ENCODE assay signal across 12 cellular contexts in the genomic region with DNA sequence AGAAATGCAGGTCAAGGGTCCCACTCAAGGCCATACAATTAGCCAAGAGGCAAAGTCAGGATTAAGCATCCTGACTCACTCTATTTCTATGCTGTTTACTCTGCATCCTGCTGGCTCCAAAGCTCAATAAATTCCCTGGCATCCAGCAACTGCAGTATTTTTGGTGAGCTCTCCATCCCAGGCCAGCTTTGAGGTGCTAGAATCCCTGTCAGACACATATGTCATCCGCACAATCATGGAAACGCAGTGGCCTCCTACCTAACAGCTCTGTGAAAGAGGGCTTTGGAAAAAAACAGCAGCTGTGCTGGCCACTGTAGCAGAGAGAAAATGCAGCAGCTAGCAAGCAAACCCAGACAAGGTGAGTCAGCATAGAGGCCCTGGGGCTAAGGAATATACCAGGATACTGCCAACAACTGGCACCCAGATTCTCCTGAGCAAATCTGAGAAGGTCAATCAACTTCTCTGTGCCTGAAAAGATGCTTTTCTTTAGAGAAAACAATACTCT. TPM values are rescaled to one million over a fixed set of nuclear protein-coding genes. Genes with fewer than 3 reads are reported as not detected.
DNase-seq lines count a peak whose midpoint lies in the region; ATAC-seq, FAIRE-seq and TF ChIP-seq lines count a peak whose summit lies in the region.
"Had no signal": no experiment of that assay in that cellular context is flagged by ENCODE, and none has a peak within 500 bp of the region (broad histone marks: within the 10 kb centered on the region; RNA-seq: fewer than 3 reads in every experiment).

No MANE protein-coding gene starts in this region.

- H3K4ac ChIP-seq in trophoblast cell (ENCODE audit: low read depth, low read length) = no peak overlapping the region

- dilution Hi-C loops in endothelial cell of umbilical vein (cut with MboI; ENCODE audit: extremely low pct_ligation_motif_present, low sequenced_read_pairs) = no loop called here

- no peak for ATAC-seq in GM18861 (IDR thresholded peaks at IDR 0.05; ENCODE audit: unreplicated experiment)
- ATAC-seq: sciatic nerve had no signal

- H3K9ac ChIP-seq in GM23248 (no peak overlapping the region), endothelial cell of umbilical vein (replicated peaks; ENCODE audit: extremely low read depth, insufficient read depth, low read length) (no peak overlapping the region), trophoblast cell (ENCODE audit: low read length) (no peak overlapping the region)

- H3K4me3 Mint-ChIP-seq in CD4-positive, alpha-beta memory T cell = no peak overlapping the region
- H3K4me3 Mint-ChIP-seq: activated naive CD8-positive, alpha-beta T cell treated with anti-CD3 and anti-CD28 coated beads for 36 hours had no signal

- TF ChIP-seq CTCF in endothelial cell of umbilical vein (IDR thresholded peaks at IDR 0.05; ENCODE audit: extremely low read depth in 1 of 2, insufficient read depth in 1 of 2, low read depth in 1 of 2, low read length in 2 of 2) = no peak
- TF ChIP-seq CTCF in GM10266 (IDR thresholded peaks at IDR 0.05; ENCODE audit: control insufficient read depth, insufficient read depth, low read depth, missing control alignments) = no peak

- no peak overlapping the region for H2BK5ac ChIP-seq in trophoblast cell (ENCODE audit: low read depth, low read length, poor library complexity)

- no peak overlapping the region for H3K23ac ChIP-seq in trophoblast cell (ENCODE audit: low read length)

- H3K36me3 ChIP-seq in GM23248 (ENCODE audit: low read depth) = no peaks in the 10 kb centered on the region
- no peaks in the 10 kb centered on the region for H3K36me3 ChIP-seq in endothelial cell of umbilical vein (ENCODE audit: control insufficient read depth in 2 of 2, extremely low read depth in 1 of 2, insufficient read depth in 2 of 2, low read length in 2 of 2)
- H3K36me3 ChIP-seq in trophoblast cell (ENCODE audit: control insufficient read depth in 1 of 2, insufficient read depth in 2 of 2, low read length in 2 of 2) = no peaks in the 10 kb centered on the region
- H3K36me3 ChIP-seq in CD4-positive, alpha-beta memory T cell (ENCODE audit: insufficient read depth, low read length) = no peaks in the 10 kb centered on the region
- H3K36me3 ChIP-seq: SJCRH30 had no signal

- no peak overlapping the region for H4K12ac ChIP-seq in trophoblast cell (ENCODE audit: low read depth, low read length)

- in situ Hi-C loops in GM23248 (cut with MboI) = loop anchor here (10.0 kb wide), 1 partner anchor 108 kb away; no protein-coding TSS in a partner anchor

- no peak overlapping the region for H3K4me3 ChIP-seq in GM23248
- H3K4me3 ChIP-seq in endothelial cell of umbilical vein (replicated peaks in 1 of 3; ENCODE audit: insufficient read depth in 1 of 3, low read depth in 1 of 3, low read length in 3 of 3) = no peak overlapping the region
- H3K4me3 ChIP-seq in trophoblast cell (ENCODE audit: low read depth, low read length) = no peak overlapping the region
- H3K4me3 ChIP-seq in CD4-positive, alpha-beta memory T cell (ENCODE audit: low read length in 2 of 2) = no peak overlapping the region
- H3K4me3 ChIP-seq: SJCRH30 had no signal

- H3K79me2 ChIP-seq in GM23248 (ENCODE audit: insufficient read depth) (no peaks in the 10 kb centered on the region), endothelial cell of umbilical vein (ENCODE audit: control insufficient read depth, insufficient read depth, low read length) (no peaks in the 10 kb centered on the region), trophoblast cell (ENCODE audit: control insufficient read depth, insufficient read depth, low read length, poor library complexity) (no peaks in the 10 kb centered on the region)

- peaks cover 12% of the 10 kb centered on the region for H3K4me1 ChIP-seq in GM23248 (ENCODE audit: insufficient read depth)
- H3K4me1 ChIP-seq in endothelial cell of umbilical vein (ENCODE audit: control insufficient read depth, extremely low read depth, insufficient read depth, low read length) = no peaks in the 10 kb centered on the region
- peaks cover 0 to 5% of the 10 kb centered on the region in 2 experiments for H3K4me1 ChIP-seq in trophoblast cell (ENCODE audit: control insufficient read depth in 1 of 2, insufficient read depth in 2 of 2, low read length in 2 of 2)
- H3K4me1 ChIP-seq in CD4-positive, alpha-beta memory T cell (ENCODE audit: insufficient read depth, low read length) = no peaks in the 10 kb centered on the region
- H3K4me1 ChIP-seq: SJCRH30 had no signal

- H3K9me3 Mint-ChIP-seq in CD4-positive, alpha-beta memory T cell = no peaks in the 10 kb centered on the region
- H3K9me3 Mint-ChIP-seq: activated naive CD8-positive, alpha-beta T cell treated with anti-CD3 and anti-CD28 coated beads for 36 hours had no signal

- H2BK120ac ChIP-seq in trophoblast cell (ENCODE audit: insufficient read depth, low read length, poor library complexity) = no peak overlapping the region

- no peak overlapping the region for H4K8ac ChIP-seq in trophoblast cell (ENCODE audit: low read depth, low read length)

- no peaks in the 10 kb centered on the region for H3K79me1 ChIP-seq in trophoblast cell (ENCODE audit: low read length)

- no peaks in the 10 kb centered on the region for H3K36me3 Mint-ChIP-seq in CD4-positive, alpha-beta memory T cell
- H3K36me3 Mint-ChIP-seq: activated naive CD8-positive, alpha-beta T cell treated with anti-CD3 and anti-CD28 coated beads for 36 hours had no signal

- peaks cover 16% of the 10 kb centered on the region for H3F3A ChIP-seq in GM23248 (ENCODE audit: insufficient read depth)

- TF ChIP-seq POLR2A in endothelial cell of umbilical vein (IDR thresholded peaks at IDR 0.05; ENCODE audit: low read depth, low read length) (no peak), GM12892 (IDR thresholded peaks at IDR 0.05; ENCODE audit: low read depth, low read length) (no peak)

- WGBS in GM23248 (ENCODE audit: low coverage in 1 of 2, low lambda C conversion rate in 2 of 2, missing lambda C conversion rate in 2 of 2), 2 experiments = 27 to 35% methylated on average over 2 of the region's 2 CpGs
- WGBS in trophoblast cell (ENCODE audit: extremely low coverage, insufficient coverage, insufficient read length) = no CpG with 5 or more reads among the region's 2 CpGs

- no peak overlapping the region for H2AK5ac ChIP-seq in trophoblast cell (ENCODE audit: low read length)

- 0 out of 2 replicates have a peak overlapping the region, but pooled peaks have one; percentile 13 for H3K27ac ChIP-seq in GM23248
- no peak overlapping the region for H3K27ac ChIP-seq in endothelial cell of umbilical vein (ENCODE audit: insufficient read depth, low read depth, low read length)
- H3K27ac ChIP-seq in trophoblast cell (ENCODE audit: low read depth, low read length) = no peak overlapping the region
- H3K27ac ChIP-seq in CD4-positive, alpha-beta memory T cell (ENCODE audit: low read depth, low read length) = no peak overlapping the region
- H3K27ac ChIP-seq: SJCRH30 had no signal

- H2BK12ac ChIP-seq in trophoblast cell (ENCODE audit: low read length) = no peak overlapping the region

- CTCF ChIA-PET in endothelial cell of umbilical vein (lab: Charles Lee) = interaction anchor here (1.0 to 8.2 kb wide), 6 partner anchors 15 to 476 kb away, joined by 3 to 370 read pairs (median 22); a partner anchor contains a TSS
- CTCF ChIA-PET in CD4-positive, alpha-beta memory T cell (lab: Charles Lee; ENCODE audit: partially characterized antibody) = interaction anchor here (2.3 to 6.8 kb wide), 3 partner anchors 15 to 115 kb away, joined by 4 to 180 read pairs (median 33); no protein-coding TSS in a partner anchor

- H3K27me3 Mint-ChIP-seq in CD4-positive, alpha-beta memory T cell = peaks cover 5 to 10% of the 10 kb centered on the region in 2 donors

- BruUV-seq in endothelial cell of umbilical vein (replicated peaks; lab: Mats Ljungman, UMichigan) = no TSS peak

- no peak overlapping the region for H4K91ac ChIP-seq in trophoblast cell (ENCODE audit: low read depth, low read length)

- H3K4me1 Mint-ChIP-seq in CD4-positive, alpha-beta memory T cell = no peaks in the 10 kb centered on the region
- H3K4me1 Mint-ChIP-seq: activated naive CD8-positive, alpha-beta T cell treated with anti-CD3 and anti-CD28 coated beads for 36 hours had no signal

- no peaks in the 10 kb centered on the region for H3K9me2 ChIP-seq in GM23248 (ENCODE audit: insufficient read depth)

- H3K4me2 ChIP-seq in GM23248 (ENCODE audit: unreplicated experiment) (peak overlapping the region; percentile 74), endothelial cell of umbilical vein (ENCODE audit: insufficient read depth, low read length) (no peak overlapping the region), trophoblast cell (ENCODE audit: low read length) (peak overlapping the region; percentile 16)

- POLR2A ChIA-PET in endothelial cell of umbilical vein (lab: Charles Lee) = no interaction called here
- POLR2A ChIA-PET in CD4-positive, alpha-beta memory T cell (lab: Charles Lee; ENCODE audit: partially characterized antibody) = no interaction called here

- H2AFZ ChIP-seq in GM23248 = no peak overlapping the region
- H2AFZ ChIP-seq in endothelial cell of umbilical vein (ENCODE audit: low read depth, low read length) = no peak overlapping the region
- H2AFZ ChIP-seq in trophoblast cell (ENCODE audit: insufficient read depth, low read length, poor library complexity) = no peak overlapping the region

- H3K18ac ChIP-seq in trophoblast cell (ENCODE audit: low read length) = no peak overlapping the region

- H3K27me3 ChIP-seq in GM23248 (replicated peaks; ENCODE audit: insufficient read depth) = peaks cover 5% of the 10 kb centered on the region; the same call in 1 of the 2 replicates
- no peaks in the 10 kb centered on the region for H3K27me3 ChIP-seq in endothelial cell of umbilical vein (ENCODE audit: control insufficient read depth in 2 of 2, insufficient read depth in 2 of 2, low read length in 2 of 2)
- H3K27me3 ChIP-seq in trophoblast cell (ENCODE audit: insufficient read depth, low read length) = no peaks in the 10 kb centered on the region
- H3K27me3 ChIP-seq in CD4-positive, alpha-beta memory T cell (ENCODE audit: insufficient read depth, low read length) = no peaks in the 10 kb centered on the region
- H3K27me3 ChIP-seq: SJCRH30 had no signal

- DNase-seq in GM23248 (peak; percentile 88), RKO (ENCODE audit: low spot score) (peak; percentile 17), endothelial cell of umbilical vein (ENCODE audit: low read depth, low spot score) (no peak), trophoblast cell (peak in 1 of 2 donors; percentile 7), GM10266 (ENCODE audit: extremely low spot score) (no peak), GM12892 (ENCODE audit: insufficient read length) (no peak)
- no peak for DNase-seq in CD4-positive, alpha-beta memory T cell
- DNase-seq: activated naive CD8-positive, alpha-beta T cell treated with anti-CD3 and anti-CD28 coated beads for 36 hours; NCI-H2029; SJCRH30 had no signal

- intact Hi-C loops in endothelial cell of umbilical vein (cut with micrococcal nuclease) = loop anchor here (5.0 kb wide), 2 partner anchors 124 to 264 kb away; a partner anchor contains a TSS
- intact Hi-C loops in CD4-positive, alpha-beta memory T cell (cut with micrococcal nuclease) = no loop called here

- H4K20me1 ChIP-seq in GM23248 (ENCODE audit: insufficient read depth) (no peaks in the 10 kb centered on the region), endothelial cell of umbilical vein (replicated peaks; ENCODE audit: control insufficient read depth, extremely low read depth, insufficient read depth, low read length) (no peaks in the 10 kb centered on the region)

- H3K9me3 ChIP-seq in GM23248 (ENCODE audit: low read depth) (no peaks in the 10 kb centered on the region), endothelial cell of umbilical vein (replicated peaks; ENCODE audit: control insufficient read depth, insufficient read depth, low read length) (no peaks in the 10 kb centered on the region), trophoblast cell (ENCODE audit: insufficient read depth, low read depth, low read length) (no peaks in the 10 kb centered on the region)
- no peaks in the 10 kb centered on the region for H3K9me3 ChIP-seq in CD4-positive, alpha-beta memory T cell (ENCODE audit: control insufficient read depth in 1 of 2, low read length in 2 of 2)
- H3K9me3 ChIP-seq: SJCRH30 had no signal

- no peak overlapping the region for H3K27ac Mint-ChIP-seq in CD4-positive, alpha-beta memory T cell
- H3K27ac Mint-ChIP-seq: activated naive CD8-positive, alpha-beta T cell treated with anti-CD3 and anti-CD28 coated beads for 36 hours had no signal

- FAIRE-seq in endothelial cell of umbilical vein (lab: Jason Lieb, UNC) (peak; percentile 55), GM12892 (lab: Jason Lieb, UNC) (no peak)

- H3K14ac ChIP-seq in trophoblast cell (ENCODE audit: low read length) = no peak overlapping the region

- no peaks in the 10 kb centered on the region for H3K9me1 ChIP-seq in endothelial cell of umbilical vein (replicated peaks; ENCODE audit: control insufficient read depth, extremely low read depth, insufficient read depth, low read length)

RNA-seq across cellular contexts. Expression of a gene that starts 58.4 kb away (rescaled TPM):
- total RNA-seq in GM23248 (2014; rRNA removed; shearing (Covaris generic)) = 0.22 and 0.76 TPM in 2 replicates
- polyA plus RNA-seq in GM23248 (2016; fragmentation: Nextera tagmentation; extraction: Ambion mirVana) (0.06 TPM in 2 replicates), endothelial cell of umbilical vein (0.58 and 0.65 TPM in 2 replicates)
- total RNA-seq in endothelial cell of umbilical vein = 1.8 and 2.4 TPM in 2 replicates
- polyA plus RNA-seq in endothelial cell of umbilical vein (2011; cell fraction: cytosol; rRNA removed) = 0.83 and 1.0 TPM in 2 replicates
- 0.66 and 0.69 TPM in 2 replicates for polyA plus RNA-seq in endothelial cell of umbilical vein (2011; cell fraction: nucleus; rRNA removed)
- polyA plus RNA-seq in endothelial cell of umbilical vein (2012) = 2.1 TPM in 2 replicates
- 1.1 and 1.6 TPM in 2 replicates for polyA minus RNA-seq in endothelial cell of umbilical vein
- 5.6 TPM for polyA minus RNA-seq in endothelial cell of umbilical vein (2011; cell fraction: cytosol; rRNA and poly(A)+ RNA removed)
- polyA minus RNA-seq in endothelial cell of umbilical vein (2011; cell fraction: nucleus; rRNA and poly(A)+ RNA removed) = 0.67 and 0.72 TPM in 2 replicates
- polyA plus RNA-seq in trophoblast cell (2013) = 2.6 and 2.7 TPM in 2 replicates
- total RNA-seq in CD4-positive, alpha-beta memory T cell = 1 to 10 TPM; 5.0 to 5.1 TPM
- polyA plus RNA-seq in CD4-positive, alpha-beta memory T cell = 1 to 10 TPM; 5.2 to 7.8 TPM
- polyA plus RNA-seq in GM12892 (2012; ENCODE audit: missing spikeins) = 0.17 TPM
- total RNA-seq: SJCRH30 had no signal

Comparison
In these comparisons a context has a peak if more than half of its experiments do, and no peak if none do; other contexts are left out.
1. DNase-seq: peak in GM23248 (single experiment) and RKO (single experiment); none in endothelial cell of umbilical vein (single experiment), GM10266 (single experiment), CD4-positive, alpha-beta memory T cell (0 of 5) and GM12892 (single experiment).